10 cellular contexts compared by ENCODE assay signal in the genomic region with DNA sequence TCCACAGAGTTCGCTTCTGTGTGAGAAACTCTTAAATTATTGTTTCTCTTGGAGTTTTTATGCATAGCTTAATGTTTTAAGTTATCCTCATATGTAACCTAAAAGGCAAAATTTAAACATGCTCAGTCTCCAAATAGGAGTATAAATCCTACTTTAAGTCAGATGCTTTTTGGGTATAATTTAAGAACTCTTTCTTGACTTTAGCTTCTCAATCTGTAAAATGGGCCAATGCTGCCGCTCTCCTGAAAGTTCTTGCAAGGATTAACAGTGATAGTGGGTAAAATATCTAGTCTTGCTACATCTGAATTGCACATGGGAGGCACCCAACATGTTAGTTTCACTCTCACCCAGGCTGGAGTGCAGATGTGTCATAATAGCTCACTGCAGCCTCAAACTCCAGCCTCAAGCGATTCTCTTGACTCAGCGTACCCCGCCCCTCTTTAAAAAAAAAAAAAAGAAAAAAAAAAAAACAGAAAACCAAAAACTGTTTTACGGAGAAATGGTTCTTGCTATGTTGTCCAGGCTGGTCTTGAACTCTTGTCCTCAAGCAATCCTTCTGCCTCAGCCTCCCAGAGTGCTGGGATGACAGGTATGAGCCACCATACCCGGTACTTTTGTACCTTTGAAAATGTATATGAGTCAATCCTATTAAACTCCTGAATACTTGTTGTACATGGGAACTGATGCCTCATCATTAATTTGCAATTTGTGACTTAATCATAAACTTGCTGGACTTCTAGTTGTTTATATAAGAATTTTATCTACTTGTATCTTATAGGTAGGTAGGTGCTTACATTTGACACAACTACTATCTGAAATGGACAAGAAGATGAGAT. TPM values are rescaled to one million over a fixed set of nuclear protein-coding genes. Genes with fewer than 3 reads are reported as not detected.
DNase-seq lines count a peak whose midpoint lies in the region; ATAC-seq and TF ChIP-seq lines count a peak whose summit lies in the region.
"Had no signal": no experiment of that assay in that cellular context is flagged by ENCODE, and none has a peak within 500 bp of the region (broad histone marks: within the 10 kb centered on the region; RNA-seq: fewer than 3 reads in every experiment).

No MANE protein-coding gene starts in this region.

- intact Hi-C loops in psoas muscle (cut with DNase I) (loop anchor here in 1 of 2 donors (5.0 kb wide), 1 partner anchor 57 kb away; no protein-coding TSS in a partner anchor), ovary (cut with DNase I) (loop anchor here in 2 of 4 donors (10.0 kb wide), 1 partner anchor 460 kb away; no protein-coding TSS in a partner anchor)

- H3K27ac Mint-ChIP-seq in T-cell = peak overlapping the region; percentile 94 to 95
- H3K27ac Mint-ChIP-seq in brain = no peak overlapping the region

- no peaks in the 10 kb centered on the region for H3K27me3 ChIP-seq in psoas muscle (ENCODE audit: insufficient read depth in 3 of 3, low read length in 2 of 3)
- H3K27me3 ChIP-seq in ovary = no peaks in the 10 kb centered on the region
- H3K27me3 ChIP-seq: upper lobe of right lung had no signal

- 92 to 94% (median 93%) methylated on average over 7 of the region's 7 CpGs for WGBS in psoas muscle, 3 donors
- 89 to 92% (median 89%) methylated on average over 7 of the region's 7 CpGs for WGBS in ovary, 3 donors

- no peaks in the 10 kb centered on the region for H3K27me3 Mint-ChIP-seq in T-cell
- H3K27me3 Mint-ChIP-seq in brain = peaks cover 12% of the 10 kb centered on the region

- H3K36me3 Mint-ChIP-seq in T-cell = no peaks in the 10 kb centered on the region
- H3K36me3 Mint-ChIP-seq in brain = no peaks in the 10 kb centered on the region

- H3K4me1 ChIP-seq in psoas muscle (peaks cover 8% of the 10 kb centered on the region), ovary (ENCODE audit: insufficient read depth) (peaks cover 2% of the 10 kb centered on the region)

- peaks cover 0 to 14% of the 10 kb centered on the region in 2 donors for H3K36me3 ChIP-seq in psoas muscle (ENCODE audit: insufficient read depth in 1 of 2, low read depth in 1 of 2)
- H3K36me3 ChIP-seq in ovary = no peaks in the 10 kb centered on the region
- H3K36me3 ChIP-seq: upper lobe of right lung had no signal

- H3K9me3 Mint-ChIP-seq in T-cell (no peaks in the 10 kb centered on the region), brain (no peaks in the 10 kb centered on the region)

- H3K4me3 Mint-ChIP-seq in T-cell (peak overlapping the region; percentile 96 to 98 (median 96)), brain (peak overlapping the region; percentile 97 to 100 (median 99))

- in situ Hi-C loops in G401 (cut with HindIII; ENCODE audit: low sequenced_read_pairs) = no loop called here

- CTCF ChIA-PET in T-cell (lab: Charles Lee) = interaction anchor here (0.6 to 5.5 kb wide), 36 partner anchors 9 to 1659 kb away, joined by 3 to 78 read pairs (median 4); a partner anchor contains a TSS

- POLR2A ChIA-PET in T-cell (lab: Charles Lee) = interaction anchor here in 1 of 2 donors (0.6 to 0.7 kb wide), 3 partner anchors 244 to 960 kb away, joined by 4 to 10 read pairs (median 6); no protein-coding TSS in a partner anchor

- peak overlapping the region; percentile 88 for H3K27ac ChIP-seq in psoas muscle
- no peak overlapping the region for H3K27ac ChIP-seq in ovary

- no peak for ATAC-seq in T-cell (replicated peaks in 1 of 4)
- ATAC-seq in psoas muscle = no peak
- ATAC-seq in GM21723 (IDR thresholded peaks at IDR 0.05; ENCODE audit: unreplicated experiment) = no peak
- ATAC-seq: left colon, upper lobe of right lung had no signal

- no peak for TF ChIP-seq CTCF in GM12865 (IDR thresholded peaks at IDR 0.05; ENCODE audit: insufficient read depth, low read depth, low read length, missing control alignments)
- TF ChIP-seq CTCF in brain (conservative IDR thresholded peaks at IDR 0.05) = no peak
- TF ChIP-seq CTCF in psoas muscle (IDR thresholded peaks at IDR 0.05) = no peak
- TF ChIP-seq CTCF in ovary (IDR thresholded peaks at IDR 0.05) = no peak

- DNase-seq in GM12865 (ENCODE audit: low read depth) = peak; percentile 37
- peak in 16 of 34 experiments; percentile 13 to 50 (median 32) for DNase-seq in T-cell
- DNase-seq in psoas muscle = no peak
- no peak for DNase-seq in ovary
- DNase-seq in NCI-H2171 treated with DMSO at 0.1 percent for 48 hours (lab: John Stamatoyannopoulos, UW) = no peak
- no peak for DNase-seq in G401 (ENCODE audit: low spot score)
- DNase-seq: left colon, upper lobe of right lung had no signal

- TF ChIP-seq EP300 in ovary (IDR thresholded peaks at IDR 0.05) = no peak

- H3K4me3 ChIP-seq in GM12865 (ENCODE audit: low read depth, low read length) = no peak overlapping the region
- no peak overlapping the region for H3K4me3 ChIP-seq in psoas muscle
- H3K4me3 ChIP-seq in ovary = no peak overlapping the region

- H3K4me1 Mint-ChIP-seq in T-cell = peaks cover 37 to 53% (median 46%) of the 10 kb centered on the region in 3 donors
- peaks cover 37% of the 10 kb centered on the region for H3K4me1 Mint-ChIP-seq in brain

- H3K9me3 ChIP-seq in psoas muscle = no peaks in the 10 kb centered on the region
- no peaks in the 10 kb centered on the region for H3K9me3 ChIP-seq in ovary
- H3K9me3 ChIP-seq: upper lobe of right lung had no signal

- no peak for TF ChIP-seq POLR2A in ovary (IDR thresholded peaks at IDR 0.05)

RNA-seq across cellular contexts. Expression of a gene that starts 1.8 kb away (rescaled TPM):
- total RNA-seq in T-cell (1 to 10 TPM; 1.8 to 4.5 (median 4.5) TPM), psoas muscle (1 to 10 TPM in 2 of 4 donors, under 1 TPM in 2; 0.90 to 2.4 (median 1.6) TPM), ovary (1 to 10 TPM in 5 of 7 donors, under 1 TPM in 2; 0.57 to 1.6 (median 1.1) TPM)
- polyA plus RNA-seq in brain (ENCODE audit: insufficient read depth, low read depth, low replicate concordance) (0.64 TPM), psoas muscle (1 to 10 TPM in 1 of 3 donors, under 1 TPM in 2; 0.57 to 4.3 (median 0.87) TPM), ovary (1 to 10 TPM in 1 of 2 donors, under 1 TPM in 1; 0.91 to 1.9 TPM)
- under 0.01 TPM in 1 of 2 replicates, not detected in the other for total RNA-seq in G401 (2014; rRNA removed; shearing (Covaris generic))

RNA-seq across cellular contexts. Expression of a gene that starts 2.1 kb away (rescaled TPM):
- total RNA-seq in T-cell = 1 to 10 TPM; 4.3 to 6.1 (median 5.1) TPM
- polyA plus RNA-seq in brain (ENCODE audit: insufficient read depth, low read depth, low replicate concordance) = 0.24 TPM
- total RNA-seq in psoas muscle = 1 to 10 TPM; 2.8 to 4.3 (median 3.6) TPM
- 1 to 10 TPM in 2 of 3 donors, under 1 TPM in 1; 0.52 to 1.6 (median 1.4) TPM for polyA plus RNA-seq in psoas muscle
- 10 to 100 TPM in 4 of 7 donors, 1 to 10 TPM in 3; 8.2 to 14.1 (median 11.6) TPM for total RNA-seq in ovary
- polyA plus RNA-seq in ovary = 1 to 10 TPM; 1.0 to 2.2 TPM
- 0.37 and 0.58 TPM in 2 replicates for total RNA-seq in G401 (2014; rRNA removed; shearing (Covaris generic))

Comparison
In these comparisons a context has a peak if more than half of its experiments do, and no peak if none do; other contexts are left out.
1. H3K27ac Mint-ChIP-seq: peak in T-cell (2 of 2); none in brain (0 of 5).